13 cellular contexts compared by ENCODE assay signal in the genomic region with DNA sequence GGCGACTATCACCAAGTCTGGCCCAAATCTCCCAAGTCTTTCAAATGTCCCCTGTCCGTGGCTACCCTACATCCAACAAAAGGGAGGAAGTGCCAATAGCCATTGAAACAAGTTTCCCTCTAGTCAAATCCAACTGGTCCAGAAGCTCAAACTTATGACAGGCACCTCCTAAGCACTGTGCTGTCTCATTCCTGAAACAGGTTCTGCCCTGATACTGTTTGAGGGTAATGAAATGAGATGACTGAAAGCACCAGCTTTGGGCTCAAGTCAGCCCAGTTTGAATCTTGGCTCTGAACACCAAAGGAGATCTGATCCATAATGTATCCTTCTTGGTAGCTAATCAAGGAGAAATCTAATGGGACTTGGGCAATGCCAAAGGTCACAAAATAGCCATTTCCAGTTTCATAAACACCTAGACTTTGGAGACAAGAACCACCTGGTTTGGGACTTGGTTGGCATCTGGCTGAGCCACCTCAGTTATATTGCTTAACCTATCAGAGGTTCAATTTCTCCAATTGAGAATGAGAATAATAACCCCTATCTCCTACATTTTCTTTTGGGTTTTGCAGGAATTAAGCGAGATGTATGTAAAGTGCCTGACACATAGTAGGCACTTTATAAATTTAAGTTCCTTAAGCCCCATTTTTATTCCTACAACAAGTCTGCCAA. TPM values are rescaled to one million over a fixed set of nuclear protein-coding genes. Genes with fewer than 3 reads are reported as not detected.
DNase-seq lines count a peak whose midpoint lies in the region; ATAC-seq and TF ChIP-seq lines count a peak whose summit lies in the region.
"Had no signal": no experiment of that assay in that cellular context is flagged by ENCODE, and none has a peak within 500 bp of the region (broad histone marks: within the 10 kb centered on the region; RNA-seq: fewer than 3 reads in every experiment).

No MANE protein-coding gene starts in this region.

- no peaks in the 10 kb centered on the region for H4K20me1 ChIP-seq in osteoblast (ENCODE audit: insufficient read depth, low read length)

- no peaks in the 10 kb centered on the region for H3K27me3 ChIP-seq in CD4-positive, alpha-beta T cell (ENCODE audit: control insufficient read depth, insufficient read depth, low read length)
- H3K27me3 ChIP-seq in osteoblast (ENCODE audit: insufficient read depth, low read length), result no peaks in the 10 kb centered on the region

- no peaks in the 10 kb centered on the region for H3K79me2 ChIP-seq in osteoblast (ENCODE audit: insufficient read depth, low read length)

- no peak overlapping the region for H3K27ac ChIP-seq in CD4-positive, alpha-beta T cell (ENCODE audit: low read depth, low read length)
- no peak overlapping the region for H3K27ac ChIP-seq in osteoblast (ENCODE audit: low read depth, low read length)
- H3K27ac ChIP-seq: prostate gland had no signal

- H3K4me1 ChIP-seq in osteoblast (ENCODE audit: insufficient read depth, low read length), result peaks cover 17% of the 10 kb centered on the region
- H3K4me1 ChIP-seq: prostate gland had no signal

- no peaks in the 10 kb centered on the region for H3K9me3 Mint-ChIP-seq in CD4-positive, alpha-beta T cell
- no peaks in the 10 kb centered on the region for H3K9me3 Mint-ChIP-seq in IgD-negative memory B cell
- H3K9me3 Mint-ChIP-seq in central memory CD8-positive, alpha-beta T cell, result no peaks in the 10 kb centered on the region
- H3K9me3 Mint-ChIP-seq: mesothelial cell of epicardium had no signal

- ATAC-seq in CD4-positive, alpha-beta T cell (ENCODE audit: poor library complexity), result no peak
- no peak for ATAC-seq in central memory CD8-positive, alpha-beta T cell (replicated peaks; ENCODE audit: extremely low read depth, poor library complexity, severe bottlenecking)
- ATAC-seq in GM21447 (IDR thresholded peaks at IDR 0.05; ENCODE audit: unreplicated experiment), result no peak
- no peak for ATAC-seq in HG03342 (IDR thresholded peaks at IDR 0.05; ENCODE audit: unreplicated experiment)
- no peak for ATAC-seq in GM19035 (IDR thresholded peaks at IDR 0.05; ENCODE audit: unreplicated experiment)

- no peak overlapping the region for H2AFZ ChIP-seq in osteoblast (ENCODE audit: low read length)

- POLR2A ChIA-PET in CD4-positive, alpha-beta T cell (lab: Charles Lee), result interaction anchor here (0.7 to 2.7 kb wide), 5 partner anchors 13 to 116 kb away, joined by 3 to 12 read pairs (median 9); no protein-coding TSS in a partner anchor

- no peak for TF ChIP-seq CTCF in CD4-positive, alpha-beta T cell (IDR thresholded peaks at IDR 0.05)
- TF ChIP-seq CTCF in osteoblast (IDR thresholded peaks at IDR 0.05; ENCODE audit: extremely low read depth, low read depth, low read length), result no peak

- H3K36me3 Mint-ChIP-seq in CD4-positive, alpha-beta T cell (ENCODE audit: low read depth), result no peaks in the 10 kb centered on the region
- no peaks in the 10 kb centered on the region for H3K36me3 Mint-ChIP-seq in IgD-negative memory B cell
- H3K36me3 Mint-ChIP-seq in central memory CD8-positive, alpha-beta T cell (ENCODE audit: insufficient read depth), result peaks cover 1% of the 10 kb centered on the region
- H3K36me3 Mint-ChIP-seq: mesothelial cell of epicardium had no signal

- peak overlapping the region; percentile 38 for H3K4me2 ChIP-seq in osteoblast (ENCODE audit: insufficient read depth, low read length)

- no peaks in the 10 kb centered on the region for H3K4me1 Mint-ChIP-seq in CD4-positive, alpha-beta T cell (ENCODE audit: low read depth)
- H3K4me1 Mint-ChIP-seq in IgD-negative memory B cell, result peaks cover 0 to 2% (median 2%) of the 10 kb centered on the region in 3 donors
- H3K4me1 Mint-ChIP-seq in central memory CD8-positive, alpha-beta T cell, result no peaks in the 10 kb centered on the region

- H3K27ac Mint-ChIP-seq in CD4-positive, alpha-beta T cell, result peak overlapping the region; percentile 56
- H3K27ac Mint-ChIP-seq in IgD-negative memory B cell, result no peak overlapping the region
- peak overlapping the region; percentile 53 for H3K27ac Mint-ChIP-seq in central memory CD8-positive, alpha-beta T cell (ENCODE audit: low read depth)
- H3K27ac Mint-ChIP-seq: mesothelial cell of epicardium had no signal

- intact Hi-C loops in CD4-positive, alpha-beta T cell (cut with DNase I, micrococcal nuclease), result no loop called here

- H3K4me3 Mint-ChIP-seq in CD4-positive, alpha-beta T cell, result peak overlapping the region; percentile 85
- H3K4me3 Mint-ChIP-seq in IgD-negative memory B cell, result peak overlapping the region; percentile 51 to 87 (median 73)
- peak overlapping the region; percentile 73 for H3K4me3 Mint-ChIP-seq in central memory CD8-positive, alpha-beta T cell
- H3K4me3 Mint-ChIP-seq: mesothelial cell of epicardium had no signal

- CTCF ChIA-PET in CD4-positive, alpha-beta T cell (lab: Charles Lee), result interaction anchor here (2.5 kb wide), 1 partner anchor 116 kb away, joined by 20 read pairs; no protein-coding TSS in a partner anchor

- H3K4me3 ChIP-seq in osteoblast (ENCODE audit: insufficient read depth, low read length), result peak overlapping the region; percentile 49

- no peaks in the 10 kb centered on the region for H3K27me3 Mint-ChIP-seq in CD4-positive, alpha-beta T cell
- H3K27me3 Mint-ChIP-seq in IgD-negative memory B cell, result peaks cover 2% of the 10 kb centered on the region
- no peaks in the 10 kb centered on the region for H3K27me3 Mint-ChIP-seq in central memory CD8-positive, alpha-beta T cell

- H3K9me3 ChIP-seq in CD4-positive, alpha-beta T cell (ENCODE audit: control insufficient read depth, low read length), result no peaks in the 10 kb centered on the region
- H3K9me3 ChIP-seq in osteoblast (ENCODE audit: low read depth, low read length), result no peaks in the 10 kb centered on the region
- H3K9me3 ChIP-seq: prostate gland had no signal

- H3K36me3 ChIP-seq in osteoblast (ENCODE audit: insufficient read depth, low read length), result no peaks in the 10 kb centered on the region
- H3K36me3 ChIP-seq: prostate gland had no signal

- DNase-seq in CD4-positive, alpha-beta T cell, result no peak
- no peak for DNase-seq in central memory CD8-positive, alpha-beta T cell (ENCODE audit: low spot score in 2 of 2)
- DNase-seq in osteoblast (ENCODE audit: insufficient read length, low spot score, missing footprints), result no peak
- DNase-seq: activated CD4-positive, CD25-positive, alpha-beta regulatory T cell; GDM1; HCEC 1CT; NCI-H2171 had no signal

RNA-seq across cellular contexts. Expression of a gene that starts 34.7 kb away (rescaled TPM):
- 10 to 100 TPM; 49.2 to 51.3 TPM for total RNA-seq in CD4-positive, alpha-beta T cell
- 154 TPM for polyA plus RNA-seq in IgD-negative memory B cell
- 88.4 and 94.1 TPM in 2 replicates for total RNA-seq in osteoblast

Comparison
In these comparisons a context has a peak if more than half of its experiments do, and no peak if none do; other contexts are left out.
1. H3K27ac Mint-ChIP-seq: peak in CD4-positive, alpha-beta T cell (single experiment) and central memory CD8-positive, alpha-beta T cell (single experiment); none in IgD-negative memory B cell (0 of 3).
2. Peak in every context shown above with its lines, with median percentiles within 50 percentile points of each other: H3K4me3 Mint-ChIP-seq.